10 cellular contexts compared by ENCODE assay signal in the genomic region with DNA sequence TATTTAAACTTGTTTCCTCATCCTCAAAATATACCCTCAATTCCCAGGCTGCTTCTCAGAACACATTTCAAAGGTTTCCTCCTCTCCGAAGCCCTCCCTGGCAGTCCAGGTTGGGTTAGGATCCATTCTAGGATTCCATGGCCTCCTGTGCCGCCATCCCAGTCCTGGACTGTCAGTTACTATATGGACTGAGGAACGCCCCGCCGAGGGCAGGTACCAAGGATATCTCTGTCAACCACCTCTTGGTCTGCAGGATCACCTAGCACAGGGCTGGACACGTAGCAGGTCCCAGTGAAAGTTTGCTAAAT. TPM values are rescaled to one million over a fixed set of nuclear protein-coding genes. Genes with fewer than 3 reads are reported as not detected.
A peak's percentile ranks its signal among the peaks of the same experiment; 100 is the strongest.
DNase-seq lines count a peak whose midpoint lies in the region; ATAC-seq and TF ChIP-seq lines count a peak whose summit lies in the region.
"Had no signal": no experiment of that assay in that cellular context is flagged by ENCODE, and none has a peak within 500 bp of the region (broad histone marks: within the 10 kb centered on the region; RNA-seq: fewer than 3 reads in every experiment).

No MANE protein-coding gene starts in this region.

- H3K79me2 ChIP-seq in smooth muscle cell (ENCODE audit: low read depth), result peaks cover 30% of the 10 kb centered on the region

- no peaks in the 10 kb centered on the region for H3K36me3 ChIP-seq in ectodermal cell (ENCODE audit: control insufficient read depth, insufficient read depth, low read length)
- no peaks in the 10 kb centered on the region for H3K36me3 ChIP-seq in smooth muscle cell (ENCODE audit: low read depth)

- TF ChIP-seq CTCF in smooth muscle cell (IDR thresholded peaks at IDR 0.05; ENCODE audit: borderline replicate concordance, insufficient read depth, poor library complexity, severe bottlenecking), result no peak

- H3K4me3 ChIP-seq in ectodermal cell (ENCODE audit: insufficient read depth, low read depth, low read length) (no peak overlapping the region), smooth muscle cell (no peak overlapping the region)

- H2AFZ ChIP-seq in smooth muscle cell (ENCODE audit: low read depth), result no peak overlapping the region

- H3K27ac Mint-ChIP-seq in T-helper 1 cell treated with Interleukin-12 subunit alpha and Interleukin-12 subunit beta and Interleukin-4 antibody, amounts not matched to agents 30 μg/mL and 1 μg/mL, for 36 hours, result peak overlapping the region; percentile 41

- H3K9me3 ChIP-seq in ectodermal cell (ENCODE audit: control insufficient read depth, low read length), result no peaks in the 10 kb centered on the region
- no peaks in the 10 kb centered on the region for H3K9me3 ChIP-seq in smooth muscle cell (replicated peaks; ENCODE audit: low read depth)
- H3K9me3 ChIP-seq: adrenal gland had no signal

- no peak for DNase-seq in T-helper 1 cell
- no peak for DNase-seq in smooth muscle cell (lab: John Stamatoyannopoulos, UW; ENCODE audit: unreplicated experiment)
- DNase-seq: Kasumi-1, left ventricle myocardium superior, T1000 had no signal

- H3K9ac ChIP-seq in smooth muscle cell (ENCODE audit: low read depth), result no peak overlapping the region

- peaks cover 11% of the 10 kb centered on the region for H3K36me3 Mint-ChIP-seq in T-helper 1 cell treated with Interleukin-12 subunit alpha and Interleukin-12 subunit beta and Interleukin-4 antibody, amounts not matched to agents 30 μg/mL and 1 μg/mL, for 36 hours (ENCODE audit: low read depth)

- H3K4me1 Mint-ChIP-seq in T-helper 1 cell treated with Interleukin-12 subunit alpha and Interleukin-12 subunit beta and Interleukin-4 antibody, amounts not matched to agents 30 μg/mL and 1 μg/mL, for 36 hours (ENCODE audit: low read depth), result peaks cover 13% of the 10 kb centered on the region

- H3K27me3 Mint-ChIP-seq in T-helper 1 cell treated with Interleukin-12 subunit alpha and Interleukin-12 subunit beta and Interleukin-4 antibody, amounts not matched to agents 30 μg/mL and 1 μg/mL, for 36 hours (ENCODE audit: low read depth), result no peaks in the 10 kb centered on the region

- H3K4me1 ChIP-seq in ectodermal cell (ENCODE audit: control insufficient read depth, insufficient read depth, low read length), result peaks cover 19% of the 10 kb centered on the region
- H3K4me1 ChIP-seq in smooth muscle cell (ENCODE audit: low read depth), result peaks cover 24% of the 10 kb centered on the region

- H3K27me3 ChIP-seq in ectodermal cell (ENCODE audit: control insufficient read depth, insufficient read depth, low read length, poor library complexity, severe bottlenecking) (no peaks in the 10 kb centered on the region), smooth muscle cell (ENCODE audit: low read depth) (no peaks in the 10 kb centered on the region)
- H3K27me3 ChIP-seq: adrenal gland had no signal

- H3K4me3 Mint-ChIP-seq in T-helper 1 cell treated with Interleukin-12 subunit alpha and Interleukin-12 subunit beta and Interleukin-4 antibody, amounts not matched to agents 30 μg/mL and 1 μg/mL, for 36 hours, result peak overlapping the region; percentile 67

- peaks cover 28% of the 10 kb centered on the region for H3F3A ChIP-seq in smooth muscle cell (ENCODE audit: low read depth)

- H3K9me3 Mint-ChIP-seq in T-helper 1 cell treated with Interleukin-12 subunit alpha and Interleukin-12 subunit beta and Interleukin-4 antibody, amounts not matched to agents 30 μg/mL and 1 μg/mL, for 36 hours, result no peaks in the 10 kb centered on the region

- H4K20me1 ChIP-seq in smooth muscle cell (ENCODE audit: low read depth), result peaks cover 23% of the 10 kb centered on the region

- H3K4me2 ChIP-seq in smooth muscle cell, result peak overlapping the region; percentile 87

- no peak for ATAC-seq in HG02973 (IDR thresholded peaks at IDR 0.05; ENCODE audit: unreplicated experiment)
- no peak for ATAC-seq in HG03342 (IDR thresholded peaks at IDR 0.05; ENCODE audit: unreplicated experiment)
- ATAC-seq: left ventricle myocardium superior had no signal

- H3K27ac ChIP-seq in ectodermal cell (ENCODE audit: insufficient read depth, low read depth, low read length, poor library complexity, severe bottlenecking) (peak overlapping the region; percentile 67), smooth muscle cell (ENCODE audit: low read depth) (peak overlapping the region; percentile 86)

- 89 to 91% methylated on average over 6 of the region's 6 CpGs for WGBS in ectodermal cell, 2 experiments
- 71% methylated on average over 6 of the region's 6 CpGs for WGBS in smooth muscle cell (ENCODE audit: low lambda C conversion rate)

RNA-seq across cellular contexts. Expression of gene SERTAD3, which starts 1.5 kb away (rescaled TPM):
- 29.9 TPM for polyA plus RNA-seq in ectodermal cell (2013, experiment 1 of 4)
- 30.2 TPM for polyA plus RNA-seq in ectodermal cell (2013, experiment 2 of 4)
- polyA plus RNA-seq in ectodermal cell (2013, experiment 3 of 4), result 25.1 TPM
- 31.5 TPM for polyA plus RNA-seq in ectodermal cell (2013, experiment 4 of 4)
- 40.4 and 43.1 TPM in 2 replicates for total RNA-seq in smooth muscle cell
- 78.0 and 82.9 TPM in 2 replicates for polyA plus RNA-seq in smooth muscle cell

RNA-seq across cellular contexts. Expression of gene SERTAD1, which starts 19.8 kb away (rescaled TPM):
- polyA plus RNA-seq in ectodermal cell (2013, experiment 1 of 4), result 5.3 TPM
- 4.8 TPM for polyA plus RNA-seq in ectodermal cell (2013, experiment 2 of 4)
- polyA plus RNA-seq in ectodermal cell (2013, experiment 3 of 4), result 5.5 TPM
- 4.9 TPM for polyA plus RNA-seq in ectodermal cell (2013, experiment 4 of 4)
- total RNA-seq in smooth muscle cell, result 44.0 and 44.9 TPM in 2 replicates
- 67.1 and 67.2 TPM in 2 replicates for polyA plus RNA-seq in smooth muscle cell

RNA-seq across cellular contexts. Expression of gene BLVRB, which starts 20.0 kb away (rescaled TPM):
- 22.4 TPM for polyA plus RNA-seq in ectodermal cell (2013, experiment 1 of 4)
- polyA plus RNA-seq in ectodermal cell (2013, experiment 2 of 4), result 24.3 TPM
- 21.1 TPM for polyA plus RNA-seq in ectodermal cell (2013, experiment 3 of 4)
- 20.8 TPM for polyA plus RNA-seq in ectodermal cell (2013, experiment 4 of 4)
- 49.1 and 50.3 TPM in 2 replicates for total RNA-seq in smooth muscle cell
- 86.4 and 95.4 TPM in 2 replicates for polyA plus RNA-seq in smooth muscle cell

RNA-seq across cellular contexts. Expression of gene SPTBN4, which starts 21.2 kb away (rescaled TPM):
- 3.9 TPM for polyA plus RNA-seq in ectodermal cell (2013, experiment 1 of 4)
- 3.7 TPM for polyA plus RNA-seq in ectodermal cell (2013, experiment 2 of 4)
- polyA plus RNA-seq in ectodermal cell (2013, experiment 3 of 4), result 2.8 TPM
- polyA plus RNA-seq in ectodermal cell (2013, experiment 4 of 4), result 4.3 TPM
- 0.45 and 1.0 TPM in 2 replicates for total RNA-seq in smooth muscle cell
- 0.63 and 1.2 TPM in 2 replicates for polyA plus RNA-seq in smooth muscle cell

RNA-seq across cellular contexts. Expression of gene PRX, which starts 32.4 kb away (rescaled TPM):
- 6.3 TPM for polyA plus RNA-seq in ectodermal cell (2013, experiment 1 of 4)
- 5.5 TPM for polyA plus RNA-seq in ectodermal cell (2013, experiment 2 of 4)
- 5.7 TPM for polyA plus RNA-seq in ectodermal cell (2013, experiment 3 of 4)
- 5.8 TPM for polyA plus RNA-seq in ectodermal cell (2013, experiment 4 of 4)
- total RNA-seq in smooth muscle cell, result 3.3 and 4.4 TPM in 2 replicates
- polyA plus RNA-seq in smooth muscle cell, result 2.9 and 3.9 TPM in 2 replicates
